9 cellular contexts compared by ENCODE assay signal in the genomic region with DNA sequence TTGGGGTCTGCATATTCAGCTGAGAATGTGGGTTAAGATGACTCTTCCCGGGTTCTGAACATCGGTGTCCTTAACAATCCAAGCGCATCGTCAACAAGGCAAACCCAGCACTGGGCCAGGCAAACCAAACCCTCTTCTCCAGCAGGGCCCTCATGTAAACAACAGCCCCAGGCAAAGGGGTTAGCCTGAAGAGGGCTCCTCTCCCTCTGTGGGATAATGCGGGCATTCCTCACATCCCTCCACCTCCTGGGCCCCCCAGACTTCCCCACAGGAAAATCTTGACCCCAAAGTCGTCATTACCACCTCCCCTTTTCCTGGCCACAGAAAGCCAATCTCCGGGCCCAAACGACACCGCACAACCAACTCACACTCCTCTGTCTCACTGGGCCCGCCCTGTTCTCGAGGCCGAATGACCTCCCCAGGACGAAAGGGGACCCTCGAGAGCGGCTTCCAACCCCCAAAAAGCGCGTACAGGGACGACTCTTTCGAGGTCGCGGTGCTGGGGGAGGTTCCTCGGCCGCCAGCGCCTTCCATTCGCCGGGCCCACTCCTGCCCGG. TPM values are rescaled to one million over a fixed set of nuclear protein-coding genes. Genes with fewer than 3 reads are reported as not detected.
A peak's percentile ranks its signal among the peaks of the same experiment; 100 is the strongest.
DNase-seq lines count a peak whose midpoint lies in the region; ATAC-seq, FAIRE-seq and TF ChIP-seq lines count a peak whose summit lies in the region.
"Had no signal": no experiment of that assay in that cellular context is flagged by ENCODE, and none has a peak within 500 bp of the region (broad histone marks: within the 10 kb centered on the region; RNA-seq: fewer than 3 reads in every experiment).

No MANE protein-coding gene starts in this region.

- peak overlapping the region; percentile 98 for H3K4me3 Mint-ChIP-seq in astrocyte (ENCODE audit: unreplicated experiment)
- H3K4me3 Mint-ChIP-seq in stimulated activated naive B cell treated with anti-CD40 and anti-IgM and Interleukin-4, amounts not matched to agents 10 μg/mL and 1 μg/mL and 100 μg/mL, for 72 hours = peak overlapping the region; percentile 87 to 99

- H3K36me3 Mint-ChIP-seq in astrocyte (ENCODE audit: low read depth, unreplicated experiment) = peaks cover 2% of the 10 kb centered on the region
- H3K36me3 Mint-ChIP-seq in stimulated activated naive B cell treated with anti-CD40 and anti-IgM and Interleukin-4, amounts not matched to agents 10 μg/mL and 1 μg/mL and 100 μg/mL, for 72 hours = peaks cover 18 to 41% of the 10 kb centered on the region in 2 donors

- H3K36me3 ChIP-seq in astrocyte (ENCODE audit: insufficient read depth, low read length) = peaks cover 19% of the 10 kb centered on the region

- no peaks in the 10 kb centered on the region for H3K9me3 ChIP-seq in astrocyte (ENCODE audit: insufficient read depth, low read depth, low read length)

- peak overlapping the region; percentile 100 for H3K9ac ChIP-seq in astrocyte (ENCODE audit: low read length)

- H3K27me3 Mint-ChIP-seq in astrocyte (ENCODE audit: low read depth, unreplicated experiment) = no peaks in the 10 kb centered on the region
- H3K27me3 Mint-ChIP-seq in stimulated activated naive B cell treated with anti-CD40 and anti-IgM and Interleukin-4, amounts not matched to agents 10 μg/mL and 1 μg/mL and 100 μg/mL, for 72 hours = no peaks in the 10 kb centered on the region

- peaks cover 60% of the 10 kb centered on the region for H3K79me2 ChIP-seq in astrocyte (ENCODE audit: insufficient read depth, low read length)

- peak; percentile 51 for DNase-seq in DMS 273 (lab: John Stamatoyannopoulos, UW; ENCODE audit: unreplicated experiment)
- no peak for DNase-seq in DMS 273 treated with DMSO at 0.1 percent for 48 hours (lab: John Stamatoyannopoulos, UW)
- peak; percentile 65 for DNase-seq in HuH-7.5 (ENCODE audit: low spot score)
- no peak for DNase-seq in astrocyte (ENCODE audit: low read depth)
- DNase-seq in iPS-NIHi7 (ENCODE audit: extremely low spot score) = peak; percentile 64
- no peak for DNase-seq in stimulated activated naive B cell treated with anti-CD40 and anti-IgM and Interleukin-4, amounts not matched to agents 10 μg/mL and 1 μg/mL and 100 μg/mL, for 72 hours
- DNase-seq in activated CD4-positive, CD25-positive, alpha-beta regulatory T cell treated with anti-CD3 and anti-CD28 coated beads, Interleukin-2, amount 50 U/mL, for 72 hours = no peak

- peak overlapping the region; percentile 77 for H3K27ac Mint-ChIP-seq in astrocyte (ENCODE audit: unreplicated experiment)
- peak overlapping the region; percentile 98 for H3K27ac Mint-ChIP-seq in stimulated activated naive B cell treated with anti-CD40 and anti-IgM and Interleukin-4, amounts not matched to agents 10 μg/mL and 1 μg/mL and 100 μg/mL, for 72 hours

- no peaks in the 10 kb centered on the region for H3K9me3 Mint-ChIP-seq in astrocyte (ENCODE audit: unreplicated experiment)
- no peaks in the 10 kb centered on the region for H3K9me3 Mint-ChIP-seq in stimulated activated naive B cell treated with anti-CD40 and anti-IgM and Interleukin-4, amounts not matched to agents 10 μg/mL and 1 μg/mL and 100 μg/mL, for 72 hours

- peak overlapping the region; percentile 98 for H3K4me2 ChIP-seq in astrocyte (ENCODE audit: low read length)

- H3K27me3 ChIP-seq in astrocyte (ENCODE audit: insufficient read depth, low read length) = no peaks in the 10 kb centered on the region

- peak overlapping the region; percentile 94 for H3K27ac ChIP-seq in astrocyte (ENCODE audit: low read depth, low read length)

- peak overlapping the region; percentile 97 for H2AFZ ChIP-seq in astrocyte (ENCODE audit: low read depth, low read length)

- peaks cover 49% of the 10 kb centered on the region for H4K20me1 ChIP-seq in astrocyte (ENCODE audit: insufficient read depth, low read length)

- H3K4me3 ChIP-seq in astrocyte (ENCODE audit: insufficient read depth, low read depth, low read length) = peak overlapping the region; percentile 88

- H3K4me1 ChIP-seq in astrocyte (ENCODE audit: insufficient read depth, low read length) = peaks cover 37% of the 10 kb centered on the region

- no peak for TF ChIP-seq CTCF in astrocyte (IDR thresholded peaks at IDR 0.05; ENCODE audit: insufficient read depth, low read depth, low read length)

- peak in 1 of 2 donors; percentile 1 for ATAC-seq in stimulated activated naive B cell treated with anti-CD40 and anti-IgM and Interleukin-4, amounts not matched to agents 10 μg/mL and 1 μg/mL and 100 μg/mL, for 72 hours (replicated peaks)
- ATAC-seq in HG03521 (IDR thresholded peaks at IDR 0.05; ENCODE audit: unreplicated experiment) = no peak

- peaks cover 45% of the 10 kb centered on the region for H3K4me1 Mint-ChIP-seq in astrocyte (ENCODE audit: low read depth, unreplicated experiment)
- H3K4me1 Mint-ChIP-seq in stimulated activated naive B cell treated with anti-CD40 and anti-IgM and Interleukin-4, amounts not matched to agents 10 μg/mL and 1 μg/mL and 100 μg/mL, for 72 hours = peaks cover 42 to 77% of the 10 kb centered on the region in 2 donors

- no peak for FAIRE-seq in astrocyte (lab: Jason Lieb, UNC)
- FAIRE-seq: A204.1 had no signal

RNA-seq across cellular contexts. Expression of a gene that starts 0.6 kb away (rescaled TPM):
- 222 and 251 TPM in 2 replicates for total RNA-seq in astrocyte

RNA-seq across cellular contexts. Expression of a gene that starts 0.7 kb away (rescaled TPM):
- 23.8 and 23.9 TPM in 2 replicates for total RNA-seq in astrocyte

RNA-seq across cellular contexts. Expression of a gene that starts 29.3 kb away (rescaled TPM):
- 26.4 and 29.2 TPM in 2 replicates for total RNA-seq in astrocyte

RNA-seq across cellular contexts. Expression of a gene that starts 29.8 kb away (rescaled TPM):
- 32.9 and 36.8 TPM in 2 replicates for total RNA-seq in astrocyte

RNA-seq across cellular contexts. Expression of a gene that starts 37.2 kb away (rescaled TPM):
- 12.2 and 17.7 TPM in 2 replicates for total RNA-seq in astrocyte

Comparison
In these comparisons a context has a peak if more than half of its experiments do, and no peak if none do; other contexts are left out.
1. DNase-seq: peak in DMS 273 (single experiment), HuH-7.5 (single experiment) and iPS-NIHi7 (single experiment); none in DMS 273 treated with DMSO at 0.1 percent for 48 hours (single experiment), astrocyte (single experiment), stimulated activated naive B cell treated with anti-CD40 and anti-IgM and Interleukin-4, amounts not matched to agents 10 μg/mL and 1 μg/mL and 100 μg/mL, for 72 hours (single experiment) and activated CD4-positive, CD25-positive, alpha-beta regulatory T cell treated with anti-CD3 and anti-CD28 coated beads, Interleukin-2, amount 50 U/mL, for 72 hours (single experiment).